In the genomic region with DNA sequence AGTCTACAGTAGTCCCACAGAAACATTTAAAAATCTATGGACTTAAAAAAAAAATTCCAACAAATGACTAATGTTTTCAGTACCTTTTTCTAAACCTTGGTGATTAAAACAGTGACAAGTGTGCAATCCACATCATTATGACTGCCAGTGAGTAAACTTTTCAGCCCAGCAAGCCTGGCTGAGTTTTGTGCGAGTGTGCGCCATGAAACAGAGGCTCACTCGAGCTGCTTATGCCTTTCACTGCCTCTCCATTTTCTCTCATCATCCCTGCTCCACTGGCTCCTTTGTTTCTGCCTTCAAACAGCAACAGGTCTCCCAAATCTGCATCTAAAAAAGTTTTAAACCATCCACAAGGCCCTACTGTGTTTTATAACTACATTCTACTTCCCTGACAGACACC, we compare ENCODE assay signal across 18 cellular contexts.
A peak's percentile ranks its signal among the peaks of the same experiment; 100 is the strongest.
DNase-seq lines count a peak whose midpoint lies in the region; ATAC-seq and TF ChIP-seq lines count a peak whose summit lies in the region.
"Had no signal": no experiment of that assay in that cellular context is flagged by ENCODE, and none has a peak within 500 bp of the region (broad histone marks: within the 10 kb centered on the region; RNA-seq: fewer than 3 reads in every experiment).

No MANE protein-coding gene starts in this region.

- peak; percentile 73 for ATAC-seq in activated naive CD8-positive, alpha-beta T cell treated with anti-CD3 and anti-CD28 coated beads, Interleukin-2, amount 50 U/mL, for 24 hours
- ATAC-seq in activated B cell treated with CpG ODN at 0.5 μM for 24 hours (ENCODE audit: low read depth) = peak; percentile 66
- ATAC-seq in naive B cell (ENCODE audit: low read depth in 2 of 2) = no peak
- peak; percentile 73 for ATAC-seq in stimulated activated naive CD8-positive, alpha-beta T cell treated with anti-CD3 and anti-CD28 coated beads, Interleukin-15, amount 100 ng/mL, for 72 hours
- ATAC-seq in T-helper 17 cell = no peak
- no peak for ATAC-seq in HG03469 (IDR thresholded peaks at IDR 0.05; ENCODE audit: unreplicated experiment)
- ATAC-seq: gastrocnemius medialis; HepG2; naive thymus-derived CD4-positive, alpha-beta T cell had no signal

- H3K9me3 Mint-ChIP-seq in activated naive CD8-positive, alpha-beta T cell treated with anti-CD3 and anti-CD28 coated beads, Interleukin-2, amount 50 U/mL, for 24 hours = no peaks in the 10 kb centered on the region
- H3K9me3 Mint-ChIP-seq in activated naive CD8-positive, alpha-beta T cell treated with anti-CD3 and anti-CD28 coated beads for 36 hours = no peaks in the 10 kb centered on the region
- no peaks in the 10 kb centered on the region for H3K9me3 Mint-ChIP-seq in activated B cell treated with CpG ODN at 0.5 μM for 24 hours
- no peaks in the 10 kb centered on the region for H3K9me3 Mint-ChIP-seq in naive B cell
- H3K9me3 Mint-ChIP-seq in stimulated activated naive CD8-positive, alpha-beta T cell treated with anti-CD3 and anti-CD28 coated beads, Interleukin-15, amount 100 ng/mL, for 72 hours = no peaks in the 10 kb centered on the region
- H3K9me3 Mint-ChIP-seq: naive thymus-derived CD4-positive, alpha-beta T cell; T-helper 2 cell treated with Interferon-gamma antibody and Interleukin-4, amounts not matched to agents 5 μg/mL and 100 μg/mL, for 36 hours had no signal

- DNase-seq in activated naive CD8-positive, alpha-beta T cell treated with anti-CD3 and anti-CD28 coated beads, Interleukin-2, amount 50 U/mL, for 24 hours = peak; percentile 8
- DNase-seq in activated naive CD8-positive, alpha-beta T cell treated with anti-CD3 and anti-CD28 coated beads for 36 hours = no peak
- no peak for DNase-seq in activated B cell treated with CpG ODN at 0.5 μM for 24 hours
- no peak for DNase-seq in naive B cell
- DNase-seq in stimulated activated naive CD8-positive, alpha-beta T cell treated with anti-CD3 and anti-CD28 coated beads, Interleukin-15, amount 100 ng/mL, for 72 hours = no peak
- DNase-seq in HEK293T (ENCODE audit: extremely low spot score) = no peak
- DNase-seq in T-helper 17 cell = no peak
- DNase-seq: gastrocnemius medialis; left ventricle myocardium inferior; MG63; naive thymus-derived CD4-positive, alpha-beta T cell; NCI-H1694; NCI-H510A had no signal

- TF ChIP-seq CTCF in activated B cell treated with CpG ODN at 0.5 μM for 24 hours (IDR thresholded peaks at IDR 0.05) = no peak

- H3K27me3 Mint-ChIP-seq in activated naive CD8-positive, alpha-beta T cell treated with anti-CD3 and anti-CD28 coated beads, Interleukin-2, amount 50 U/mL, for 24 hours = no peaks in the 10 kb centered on the region
- no peaks in the 10 kb centered on the region for H3K27me3 Mint-ChIP-seq in activated naive CD8-positive, alpha-beta T cell treated with anti-CD3 and anti-CD28 coated beads for 36 hours
- H3K27me3 Mint-ChIP-seq in activated B cell treated with CpG ODN at 0.5 μM for 24 hours (no peaks in the 10 kb centered on the region), naive B cell (no peaks in the 10 kb centered on the region), T-helper 17 cell (peaks cover 7% of the 10 kb centered on the region)
- H3K27me3 Mint-ChIP-seq in stimulated activated naive CD8-positive, alpha-beta T cell treated with anti-CD3 and anti-CD28 coated beads, Interleukin-15, amount 100 ng/mL, for 72 hours = no peaks in the 10 kb centered on the region

- peaks cover 16% of the 10 kb centered on the region for H3K4me1 Mint-ChIP-seq in activated naive CD8-positive, alpha-beta T cell treated with anti-CD3 and anti-CD28 coated beads, Interleukin-2, amount 50 U/mL, for 24 hours
- peaks cover 9% of the 10 kb centered on the region for H3K4me1 Mint-ChIP-seq in activated naive CD8-positive, alpha-beta T cell treated with anti-CD3 and anti-CD28 coated beads for 36 hours
- H3K4me1 Mint-ChIP-seq in activated B cell treated with CpG ODN at 0.5 μM for 24 hours = peaks cover 27% of the 10 kb centered on the region
- peaks cover 15 to 25% (median 20%) of the 10 kb centered on the region in 3 donors for H3K4me1 Mint-ChIP-seq in naive B cell
- peaks cover 12% of the 10 kb centered on the region for H3K4me1 Mint-ChIP-seq in stimulated activated naive CD8-positive, alpha-beta T cell treated with anti-CD3 and anti-CD28 coated beads, Interleukin-15, amount 100 ng/mL, for 72 hours
- H3K4me1 Mint-ChIP-seq in T-helper 17 cell = peaks cover 2% of the 10 kb centered on the region

- no peaks in the 10 kb centered on the region for H3K36me3 Mint-ChIP-seq in activated naive CD8-positive, alpha-beta T cell treated with anti-CD3 and anti-CD28 coated beads, Interleukin-2, amount 50 U/mL, for 24 hours (ENCODE audit: low read depth)
- H3K36me3 Mint-ChIP-seq in activated naive CD8-positive, alpha-beta T cell treated with anti-CD3 and anti-CD28 coated beads for 36 hours = peaks cover 2% of the 10 kb centered on the region
- peaks cover 59% of the 10 kb centered on the region for H3K36me3 Mint-ChIP-seq in activated B cell treated with CpG ODN at 0.5 μM for 24 hours (ENCODE audit: low read depth)
- H3K36me3 Mint-ChIP-seq in naive B cell = peaks cover 12 to 15% of the 10 kb centered on the region in 2 donors
- no peaks in the 10 kb centered on the region for H3K36me3 Mint-ChIP-seq in T-helper 17 cell (ENCODE audit: low read depth)

- intact Hi-C loops in activated B cell treated with CpG ODN at 0.5 μM for 24 hours (cut with micrococcal nuclease) = no loop called here

- POLR2A ChIA-PET in activated B cell treated with CpG ODN at 0.5 μM for 24 hours (lab: Charles Lee) = interaction anchor here (0.6 kb wide), 1 partner anchor 77 kb away, joined by 4 read pairs; no protein-coding TSS in a partner anchor
- POLR2A ChIA-PET in HEK293T (lab: Yijun Ruan, JAX) = no interaction called here

- no peak overlapping the region for H3K27ac Mint-ChIP-seq in activated naive CD8-positive, alpha-beta T cell treated with anti-CD3 and anti-CD28 coated beads, Interleukin-2, amount 50 U/mL, for 24 hours
- H3K27ac Mint-ChIP-seq in activated naive CD8-positive, alpha-beta T cell treated with anti-CD3 and anti-CD28 coated beads for 36 hours = no peak overlapping the region
- H3K27ac Mint-ChIP-seq in activated B cell treated with CpG ODN at 0.5 μM for 24 hours = peak overlapping the region; percentile 88
- H3K27ac Mint-ChIP-seq in naive B cell = peak overlapping the region; percentile 13 to 83 (median 67)
- H3K27ac Mint-ChIP-seq in stimulated activated naive CD8-positive, alpha-beta T cell treated with anti-CD3 and anti-CD28 coated beads, Interleukin-15, amount 100 ng/mL, for 72 hours = peak overlapping the region in 1 of 2 donors; percentile 59
- H3K27ac Mint-ChIP-seq in T-helper 17 cell = no peak overlapping the region
- H3K27ac Mint-ChIP-seq: naive thymus-derived CD4-positive, alpha-beta T cell; T-helper 2 cell treated with Interferon-gamma antibody and Interleukin-4, amounts not matched to agents 5 μg/mL and 100 μg/mL, for 36 hours had no signal

- no peaks in the 10 kb centered on the region for H3K9me3 ChIP-seq in T-helper 17 cell (ENCODE audit: control insufficient read depth, low read length, poor library complexity, severe bottlenecking)
- H3K9me3 ChIP-seq: ascending aorta, gastrocnemius medialis, left ventricle myocardium inferior, MG63, prostate gland had no signal

- H3K4me3 Mint-ChIP-seq in activated naive CD8-positive, alpha-beta T cell treated with anti-CD3 and anti-CD28 coated beads, Interleukin-2, amount 50 U/mL, for 24 hours = no peak overlapping the region
- H3K4me3 Mint-ChIP-seq in activated naive CD8-positive, alpha-beta T cell treated with anti-CD3 and anti-CD28 coated beads for 36 hours = no peak overlapping the region
- H3K4me3 Mint-ChIP-seq in activated B cell treated with CpG ODN at 0.5 μM for 24 hours = peak overlapping the region; percentile 49
- no peak overlapping the region for H3K4me3 Mint-ChIP-seq in naive B cell
- peak overlapping the region in 1 of 2 donors; percentile 6 for H3K4me3 Mint-ChIP-seq in stimulated activated naive CD8-positive, alpha-beta T cell treated with anti-CD3 and anti-CD28 coated beads, Interleukin-15, amount 100 ng/mL, for 72 hours
- no peak overlapping the region for H3K4me3 Mint-ChIP-seq in T-helper 17 cell
- H3K4me3 Mint-ChIP-seq: naive thymus-derived CD4-positive, alpha-beta T cell; T-helper 2 cell treated with Interferon-gamma antibody and Interleukin-4, amounts not matched to agents 5 μg/mL and 100 μg/mL, for 36 hours had no signal

- CTCF ChIA-PET in activated B cell treated with CpG ODN at 0.5 μM for 24 hours (lab: Charles Lee) (interaction anchor here (1.2 to 3.2 kb wide), 2 partner anchors 10 to 252 kb away, joined by 5 to 12 read pairs; no protein-coding TSS in a partner anchor), HEK293T (lab: Yijun Ruan, JAX) (interaction anchor here (1.3 kb wide), 1 partner anchor 253 kb away, joined by 3 read pairs; no protein-coding TSS in a partner anchor)

TF ChIP-seq in HEK293T, 16 proteins besides CTCF, POLR2A, EP300 and RAD21:
- TF ChIP-seq SP1 (IDR thresholded peaks at IDR 0.05) = no peak
- TF ChIP-seq ELF4 (IDR thresholded peaks at IDR 0.05) = no peak
TF ChIP-seq in HEK293T: peak in this region for 0.

Comparison
In these comparisons a context has a peak if more than half of its experiments do, and no peak if none do; other contexts are left out.
1. ATAC-seq: peak in activated naive CD8-positive, alpha-beta T cell treated with anti-CD3 and anti-CD28 coated beads, Interleukin-2, amount 50 U/mL, for 24 hours (single experiment), activated B cell treated with CpG ODN at 0.5 μM for 24 hours (single experiment) and stimulated activated naive CD8-positive, alpha-beta T cell treated with anti-CD3 and anti-CD28 coated beads, Interleukin-15, amount 100 ng/mL, for 72 hours (single experiment); none in naive B cell (0 of 2), T-helper 17 cell (single experiment) and HG03469 (single experiment).
2. H3K27ac Mint-ChIP-seq: peak in activated B cell treated with CpG ODN at 0.5 μM for 24 hours (single experiment) and naive B cell (6 of 6); none in activated naive CD8-positive, alpha-beta T cell treated with anti-CD3 and anti-CD28 coated beads, Interleukin-2, amount 50 U/mL, for 24 hours (single experiment), activated naive CD8-positive, alpha-beta T cell treated with anti-CD3 and anti-CD28 coated beads for 36 hours (single experiment) and T-helper 17 cell (single experiment).